In genomic region chr10:130109796-130110235, GRCh38 we compare ENCODE assay signal across 8 cellular contexts. TPM values are rescaled to one million over a fixed set of nuclear protein-coding genes. Genes with fewer than 3 reads are reported as not detected.
DNase-seq lines count a peak whose midpoint lies in the region; ATAC-seq and TF ChIP-seq lines count a peak whose summit lies in the region.

No MANE protein-coding gene starts in this region.

- no peaks in the 10 kb centered on the region for H3K27me3 Mint-ChIP-seq in activated CD4-positive, alpha-beta memory T cell treated with anti-CD3 and anti-CD28 coated beads, Interleukin-2, amount 10 ng/mL, durations not matched to agents 7 days and 5 days

- H3K4me3 ChIP-seq in BLaER1 treated with 17β-estradiol and CSF1 and Interleukin-3, amounts not matched to agents 10 nM and 100 nM: peak overlapping the region; percentile 66 to 86 (median 75)
- peak overlapping the region; percentile 66 for H3K4me3 ChIP-seq in lung

- peak; percentile 68 for TF ChIP-seq CTCF in lung (IDR thresholded peaks at IDR 0.05; ENCODE audit: control extremely low read depth, extremely low read depth)

- peaks cover 3% of the 10 kb centered on the region for H3K36me3 Mint-ChIP-seq in activated CD4-positive, alpha-beta memory T cell treated with anti-CD3 and anti-CD28 coated beads, Interleukin-2, amount 10 ng/mL, durations not matched to agents 7 days and 5 days (ENCODE audit: low read depth)

- DNase-seq in HEK293T (ENCODE audit: extremely low spot score): peak; percentile 72
- peak; percentile 69 for DNase-seq in NCI-H510A treated with DMSO at 0.1 percent for 48 hours (lab: John Stamatoyannopoulos, UW)
- peak; percentile 73 for DNase-seq in activated CD4-positive, alpha-beta memory T cell treated with anti-CD3 and anti-CD28 coated beads, Interleukin-2, amount 10 ng/mL, durations not matched to agents 7 days and 5 days
- DNase-seq in effector CD8-positive, alpha-beta T cell (lab: John Stamatoyannopoulos, UW): peak; percentile 49
- DNase-seq in lung (ENCODE audit: low spot score): peak; percentile 77
- peak; percentile 15 to 52 (median 39) for DNase-seq in stimulated activated CD4-positive, alpha-beta T cell treated with anti-CD3 and anti-CD28 coated beads, TNF-alpha, amount 100 ng/mL, for 4 hours (ENCODE audit: low read depth in 3 of 3)

- H3K9me3 Mint-ChIP-seq in activated CD4-positive, alpha-beta memory T cell treated with anti-CD3 and anti-CD28 coated beads, Interleukin-2, amount 10 ng/mL, durations not matched to agents 7 days and 5 days: no peaks in the 10 kb centered on the region

- peaks cover 13 to 35% (median 21%) of the 10 kb centered on the region in 10 experiments for H3K4me1 ChIP-seq in BLaER1 treated with 17β-estradiol and CSF1 and Interleukin-3, amounts not matched to agents 10 nM and 100 nM
- H3K4me1 ChIP-seq in lung (ENCODE audit: control insufficient read depth in 2 of 2, insufficient read depth in 2 of 2, low read length in 2 of 2): peaks cover 2 to 8% of the 10 kb centered on the region in 2 donors

- peak; percentile 29 for ATAC-seq in lung (ENCODE audit: insufficient read depth, low FRiP score)
- ATAC-seq in GM18511 (IDR thresholded peaks at IDR 0.05; ENCODE audit: unreplicated experiment): no peak

- WGBS in lung, 2 donors: 0% methylated on average over 8 of the region's 8 CpGs

- peak overlapping the region; percentile 86 to 99 (median 95) for H3K4me2 ChIP-seq in BLaER1 treated with 17β-estradiol and CSF1 and Interleukin-3, amounts not matched to agents 10 nM and 100 nM

- peak overlapping the region; percentile 76 to 95 (median 92); a peak in 21 of 22 replicates for H3K27ac ChIP-seq in BLaER1 treated with 17β-estradiol and CSF1 and Interleukin-3, amounts not matched to agents 10 nM and 100 nM
- H3K27ac ChIP-seq in lung (ENCODE audit: low read depth in 1 of 2, low read length in 1 of 2): peak overlapping the region; percentile 88 to 98

- H3K36me3 ChIP-seq in BLaER1 treated with 17β-estradiol and CSF1 and Interleukin-3, amounts not matched to agents 10 nM and 100 nM: peaks cover 0 to 17% (median 4%) of the 10 kb centered on the region in 11 experiments; a peak in 6 of 22 replicates
- peaks cover 0 to 2% of the 10 kb centered on the region in 2 donors for H3K36me3 ChIP-seq in lung (ENCODE audit: control insufficient read depth in 2 of 2, insufficient read depth in 2 of 2, low read length in 2 of 2)

- peaks cover 52% of the 10 kb centered on the region for H3K4me1 Mint-ChIP-seq in activated CD4-positive, alpha-beta memory T cell treated with anti-CD3 and anti-CD28 coated beads, Interleukin-2, amount 10 ng/mL, durations not matched to agents 7 days and 5 days

- H3K9ac ChIP-seq in BLaER1 treated with 17β-estradiol and CSF1 and Interleukin-3, amounts not matched to agents 10 nM and 100 nM: peak overlapping the region; percentile 85 to 95 (median 91)

- POLR2A ChIA-PET in HEK293T (lab: Yijun Ruan, JAX): interaction anchor here (0.6 to 4.0 kb wide), 28 partner anchors 8 to 1841 kb away, joined by 3 to 104 read pairs (median 6); partner anchors contain the start of genes GLRX3 and PPP2R2D
- POLR2A ChIA-PET in activated CD4-positive, alpha-beta memory T cell treated with anti-CD3 and anti-CD28 coated beads, Interleukin-2, amount 10 ng/mL, durations not matched to agents 7 days and 5 days (lab: Charles Lee): interaction anchor here (0.6 to 4.1 kb wide), 17 partner anchors 11 to 1984 kb away, joined by 3 to 198 read pairs (median 6); partner anchors contain the start of genes GLRX3 and MGMT

- no peaks in the 10 kb centered on the region for H3K27me3 ChIP-seq in BLaER1 treated with 17β-estradiol and CSF1 and Interleukin-3, amounts not matched to agents 10 nM and 100 nM
- no peaks in the 10 kb centered on the region for H3K27me3 ChIP-seq in lung (ENCODE audit: control insufficient read depth, insufficient read depth)

- peak overlapping the region; percentile 96 for H3K27ac Mint-ChIP-seq in activated CD4-positive, alpha-beta memory T cell treated with anti-CD3 and anti-CD28 coated beads, Interleukin-2, amount 10 ng/mL, durations not matched to agents 7 days and 5 days

- H3K4me3 Mint-ChIP-seq in activated CD4-positive, alpha-beta memory T cell treated with anti-CD3 and anti-CD28 coated beads, Interleukin-2, amount 10 ng/mL, durations not matched to agents 7 days and 5 days: peak overlapping the region; percentile 95

- CTCF ChIA-PET in HEK293T (lab: Yijun Ruan, JAX): interaction anchor here (0.6 to 1.6 kb wide), 13 partner anchors 10 to 1079 kb away, joined by 3 to 6 read pairs (median 4); partner anchors contain the start of gene GLRX3
- CTCF ChIA-PET in activated CD4-positive, alpha-beta memory T cell treated with anti-CD3 and anti-CD28 coated beads, Interleukin-2, amount 10 ng/mL, durations not matched to agents 7 days and 5 days (lab: Charles Lee): interaction anchor here (0.5 to 3.2 kb wide), 24 partner anchors 8 to 1075 kb away, joined by 3 to 32 read pairs (median 4); partner anchors contain the start of gene GLRX3

- peaks cover 0 to 12% (median 0%) of the 10 kb centered on the region in 11 experiments; a peak in 2 of 22 replicates for H3K9me3 ChIP-seq in BLaER1 treated with 17β-estradiol and CSF1 and Interleukin-3, amounts not matched to agents 10 nM and 100 nM (replicated peaks in 1 of 11)
- H3K9me3 ChIP-seq in lung (ENCODE audit: control insufficient read depth in 2 of 2, insufficient read depth in 1 of 2, low read length in 1 of 2): no peaks in the 10 kb centered on the region

- H4K20me1 ChIP-seq in BLaER1 treated with 17β-estradiol and CSF1 and Interleukin-3, amounts not matched to agents 10 nM and 100 nM: peaks cover 0 to 10% (median 7%) of the 10 kb centered on the region in 11 experiments; a peak in 9 of 22 replicates

TF ChIP-seq in HEK293T, 16 proteins besides CTCF, POLR2A, EP300 and RAD21:
- TF ChIP-seq HDGF (IDR thresholded peaks at IDR 0.05; ENCODE audit: borderline replicate concordance) (0 out of 2 replicates have a peak, but pooled peaks have one; percentile 33), ZNF384 (IDR thresholded peaks at IDR 0.05) (peak; percentile 97), FOXA1 (IDR thresholded peaks at IDR 0.05) (no peak)
TF ChIP-seq in HEK293T: peak in this region for 2.

RNA-seq across cellular contexts. Expression of gene C10orf143, which starts 0.8 kb away (rescaled TPM):
- total RNA-seq in activated CD4-positive, alpha-beta memory T cell treated with anti-CD3 and anti-CD28 coated beads, Interleukin-2, amount 10 ng/mL, durations not matched to agents 7 days and 5 days: 1 to 10 TPM; 2.5 TPM
- 1 to 10 TPM; 3.0 to 6.4 TPM for total RNA-seq in lung
- polyA plus RNA-seq in lung: 1 to 10 TPM; 3.2 to 9.0 TPM

RNA-seq across cellular contexts. Expression of gene GLRX3, which starts 26.4 kb away (rescaled TPM):
- 10 to 100 TPM; 73.8 to 83.7 TPM for total RNA-seq in activated CD4-positive, alpha-beta memory T cell treated with anti-CD3 and anti-CD28 coated beads, Interleukin-2, amount 10 ng/mL, durations not matched to agents 7 days and 5 days
- total RNA-seq in lung: 10 to 100 TPM; 37.6 to 71.1 TPM
- polyA plus RNA-seq in lung: 10 to 100 TPM; 51.2 to 63.8 TPM
